Comparison of ENCODE assay signal across 8 cellular contexts in genomic region chr12:109946505-109946904, GRCh38. TPM values are rescaled to one million over a fixed set of nuclear protein-coding genes. Genes with fewer than 3 reads are reported as not detected.
A peak's percentile ranks its signal among the peaks of the same experiment; 100 is the strongest.
DNase-seq lines count a peak whose midpoint lies in the region; ATAC-seq and TF ChIP-seq lines count a peak whose summit lies in the region.

No MANE protein-coding gene starts in this region.

- peaks cover 6 to 51% (median 6%) of the 10 kb centered on the region in 3 donors for H3K4me1 ChIP-seq in esophagus squamous epithelium

- DNase-seq in CD4-positive, alpha-beta T cell: no peak
- DNase-seq in T-cell (peak in 6 of 34 experiments; percentile 3 to 12 (median 8)), esophagus squamous epithelium (lab: John Stamatoyannopoulos, UW) (no peak), neural crest cell (ENCODE audit: low read depth, low spot score) (no peak), HK-2 (ENCODE audit: unreplicated experiment) (no peak)

- H3K36me3 ChIP-seq in esophagus squamous epithelium: peaks cover 4 to 77% (median 14%) of the 10 kb centered on the region in 3 donors

- no peaks in the 10 kb centered on the region for H3K27me3 ChIP-seq in CD4-positive, alpha-beta T cell (ENCODE audit: control insufficient read depth, insufficient read depth, low read length)
- no peaks in the 10 kb centered on the region for H3K27me3 ChIP-seq in esophagus squamous epithelium

- peak overlapping the region; percentile 71 for H3K27ac Mint-ChIP-seq in CD4-positive, alpha-beta T cell
- H3K27ac Mint-ChIP-seq in T-cell (peak overlapping the region; percentile 76 to 84), neural crest cell (ENCODE audit: unreplicated experiment) (peak overlapping the region; percentile 70)

- CTCF ChIA-PET in CD4-positive, alpha-beta T cell (lab: Charles Lee): no interaction called here
- CTCF ChIA-PET in T-cell (lab: Charles Lee): interaction anchor here (0.6 to 1.8 kb wide), 2 partner anchors 7 to 101 kb away, joined by 3 to 4 read pairs; no protein-coding TSS in a partner anchor

- H3K27me3 Mint-ChIP-seq in CD4-positive, alpha-beta T cell: no peaks in the 10 kb centered on the region
- H3K27me3 Mint-ChIP-seq in T-cell (no peaks in the 10 kb centered on the region), neural crest cell (ENCODE audit: low read depth) (no peaks in the 10 kb centered on the region)

- no peak overlapping the region for H3K4me3 Mint-ChIP-seq in CD4-positive, alpha-beta T cell
- peak overlapping the region in 2 of 3 donors; percentile 36 to 63 for H3K4me3 Mint-ChIP-seq in T-cell
- peak overlapping the region; percentile 2 for H3K4me3 Mint-ChIP-seq in neural crest cell

- intact Hi-C loops in CD4-positive, alpha-beta T cell (cut with DNase I, micrococcal nuclease): no loop called here
- intact Hi-C loops in esophagus squamous epithelium (cut with DNase I): no loop called here

- WGBS in esophagus squamous epithelium, 2 donors: 48 to 62% methylated on average over 4 to 5 of the region's 5 CpGs

- no peak for TF ChIP-seq CTCF in CD4-positive, alpha-beta T cell (IDR thresholded peaks at IDR 0.05)
- TF ChIP-seq CTCF in esophagus squamous epithelium (IDR thresholded peaks at IDR 0.05): no peak
- no peak for TF ChIP-seq CTCF in neural crest cell (conservative IDR thresholded peaks at IDR 0.05)

- H3K36me3 Mint-ChIP-seq in CD4-positive, alpha-beta T cell (ENCODE audit: low read depth): peaks cover 69% of the 10 kb centered on the region
- H3K36me3 Mint-ChIP-seq in T-cell: peaks cover 48% of the 10 kb centered on the region
- peaks cover 3% of the 10 kb centered on the region for H3K36me3 Mint-ChIP-seq in neural crest cell (ENCODE audit: low read depth)

- peak overlapping the region; percentile 10 for H3K27ac ChIP-seq in CD4-positive, alpha-beta T cell (ENCODE audit: low read depth, low read length)
- peak overlapping the region in 3 of 4 donors; percentile 53 to 66 (median 61) for H3K27ac ChIP-seq in esophagus squamous epithelium

- H3K9me3 Mint-ChIP-seq in CD4-positive, alpha-beta T cell: no peaks in the 10 kb centered on the region
- H3K9me3 Mint-ChIP-seq in T-cell: no peaks in the 10 kb centered on the region
- no peaks in the 10 kb centered on the region for H3K9me3 Mint-ChIP-seq in neural crest cell

- ATAC-seq in CD4-positive, alpha-beta T cell (ENCODE audit: poor library complexity): peak; percentile 56
- ATAC-seq in T-cell (replicated peaks in 1 of 4) (peak in 2 of 4 experiments; percentile 52 to 66), GM19035 (IDR thresholded peaks at IDR 0.05; ENCODE audit: unreplicated experiment) (no peak), HG03175 (IDR thresholded peaks at IDR 0.05; ENCODE audit: unreplicated experiment) (no peak), GM21825 (IDR thresholded peaks at IDR 0.05; ENCODE audit: unreplicated experiment) (no peak)

- POLR2A ChIA-PET in CD4-positive, alpha-beta T cell (lab: Charles Lee): no interaction called here
- POLR2A ChIA-PET in T-cell (lab: Charles Lee): interaction anchor here in 1 of 2 donors (0.7 kb wide), 1 partner anchor 48 kb away, joined by 8 read pairs; no protein-coding TSS in a partner anchor

- no peak for TF ChIP-seq POLR2A in esophagus squamous epithelium (IDR thresholded peaks at IDR 0.05)

- no peaks in the 10 kb centered on the region for H3K9me3 ChIP-seq in CD4-positive, alpha-beta T cell (ENCODE audit: control insufficient read depth, low read length)
- H3K9me3 ChIP-seq in esophagus squamous epithelium: no peaks in the 10 kb centered on the region

- H3K4me1 Mint-ChIP-seq in CD4-positive, alpha-beta T cell (ENCODE audit: low read depth): peaks cover 32% of the 10 kb centered on the region
- H3K4me1 Mint-ChIP-seq in T-cell (peaks cover 32 to 33% (median 32%) of the 10 kb centered on the region in 3 donors), neural crest cell (peaks cover 51% of the 10 kb centered on the region)

- H3K4me3 ChIP-seq in esophagus squamous epithelium: no peak overlapping the region

RNA-seq across cellular contexts. Expression of gene TCHP, which starts 46.4 kb away (rescaled TPM):
- total RNA-seq in CD4-positive, alpha-beta T cell: 10 to 100 TPM; 13.2 to 13.6 TPM
- 10 to 100 TPM; 25.9 to 41.5 (median 37.3) TPM for total RNA-seq in T-cell
- 10 to 100 TPM; 15.7 to 31.7 (median 20.0) TPM for total RNA-seq in esophagus squamous epithelium
- total RNA-seq in neural crest cell: 27.6 and 31.4 TPM in 2 replicates

RNA-seq across cellular contexts. Expression of gene GIT2, which starts 49.7 kb away (rescaled TPM):
- 10 to 100 TPM; 68.6 to 70.7 TPM for total RNA-seq in CD4-positive, alpha-beta T cell
- 100 to 1,000 TPM in 4 of 5 donors, 10 to 100 TPM in 1; 96.7 to 132 (median 108) TPM for total RNA-seq in T-cell
- 10 to 100 TPM; 14.1 to 31.9 (median 21.0) TPM for total RNA-seq in esophagus squamous epithelium
- total RNA-seq in neural crest cell: 31.1 and 36.8 TPM in 2 replicates

RNA-seq across cellular contexts. Expression of gene ANKRD13A, which starts 52.7 kb away (rescaled TPM):
- total RNA-seq in CD4-positive, alpha-beta T cell: 10 to 100 TPM; 51.6 to 52.3 TPM
- total RNA-seq in T-cell: 10 to 100 TPM; 63.8 to 87.0 (median 76.8) TPM
- total RNA-seq in esophagus squamous epithelium: 10 to 100 TPM; 67.6 to 92.9 (median 72.8) TPM
- total RNA-seq in neural crest cell: 29.5 and 30.0 TPM in 2 replicates
